13 cellular contexts compared by ENCODE assay signal in the genomic region with DNA sequence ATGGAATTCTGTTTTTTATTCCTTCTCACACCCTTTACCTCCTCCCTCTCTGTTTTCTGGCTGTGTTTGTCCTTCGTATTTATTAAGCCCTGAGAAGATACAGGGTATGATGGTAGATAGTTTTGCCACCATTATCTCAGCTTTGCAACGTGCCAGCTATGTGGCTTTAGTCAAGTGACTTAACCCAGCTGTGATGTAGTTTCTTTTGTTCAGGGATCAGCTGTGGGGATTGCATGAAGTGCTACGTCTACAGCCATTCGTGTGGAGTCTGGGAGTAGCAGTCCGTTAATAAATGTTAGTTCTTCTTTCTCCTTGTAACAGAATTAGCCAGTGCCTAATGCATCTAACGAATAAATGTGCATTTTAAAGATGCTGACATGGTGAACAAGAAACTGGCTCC.
DNase-seq lines count a peak whose midpoint lies in the region; TF ChIP-seq lines count a peak whose summit lies in the region.
"Had no signal": no experiment of that assay in that cellular context is flagged by ENCODE, and none has a peak within 500 bp of the region (broad histone marks: within the 10 kb centered on the region; RNA-seq: fewer than 3 reads in every experiment).

No MANE protein-coding gene starts in this region.

- H3K27ac ChIP-seq in ectodermal cell (ENCODE audit: insufficient read depth, low read depth, low read length, poor library complexity, severe bottlenecking) (peak overlapping the region; percentile 31), neural progenitor cell (peak overlapping the region; percentile 69)
- H3K27ac ChIP-seq: A549, BLaER1 had no signal

- CTCF ChIA-PET in GM10248 (lab: Yijun Ruan, JAX), result no interaction called here

- H4K20me1 ChIP-seq in neural progenitor cell (ENCODE audit: low read depth), result no peaks in the 10 kb centered on the region
- H4K20me1 ChIP-seq: BLaER1 had no signal

- peak; percentile 69 to 70 for DNase-seq in NCI-H524 (lab: John Stamatoyannopoulos, UW)
- peak; percentile 68 for DNase-seq in neural progenitor cell (ENCODE audit: low spot score)
- DNase-seq in superior temporal gyrus (ENCODE audit: extremely low spot score), result peak; percentile 49
- no peak for DNase-seq in GM10248 (ENCODE audit: extremely low spot score)
- DNase-seq in HuH-7 (ENCODE audit: low spot score), result no peak
- DNase-seq in DMS114 treated with DMSO at 0.1 percent for 48 hours (lab: John Stamatoyannopoulos, UW; ENCODE audit: unreplicated experiment), result no peak
- DNase-seq: Caco-2; CD8-positive, alpha-beta memory T cell; IMR-90 had no signal

- no peaks in the 10 kb centered on the region for H3K79me2 ChIP-seq in neural progenitor cell (ENCODE audit: low read depth)

- no peak overlapping the region for H3K4me3 ChIP-seq in ectodermal cell (ENCODE audit: insufficient read depth, low read depth, low read length)
- peak overlapping the region; percentile 22 for H3K4me3 ChIP-seq in neural progenitor cell
- H3K4me3 ChIP-seq: A549, BLaER1, GM12878 had no signal

- TF ChIP-seq CTCF in neural progenitor cell (IDR thresholded peaks at IDR 0.05) (no peak), GM10248 (IDR thresholded peaks at IDR 0.05; ENCODE audit: control extremely low read depth, extremely low read depth, low read depth, missing control alignments) (no peak)

- H3K4me3 Mint-ChIP-seq in neural progenitor cell, result no peak overlapping the region
- H3K4me3 Mint-ChIP-seq: CD8-positive, alpha-beta memory T cell had no signal

- H3K27ac Mint-ChIP-seq in neural progenitor cell, result no peak overlapping the region
- H3K27ac Mint-ChIP-seq: CD8-positive, alpha-beta memory T cell had no signal

- peak overlapping the region; percentile 62 for H3K4me2 ChIP-seq in neural progenitor cell
- H3K4me2 ChIP-seq: A549, BLaER1 had no signal

- WGBS in ectodermal cell, 2 experiments, result 35 to 43% methylated on average over 6 of the region's 6 CpGs

- no peak overlapping the region for H3K9ac ChIP-seq in neural progenitor cell
- H3K9ac ChIP-seq: BLaER1 had no signal

- POLR2A ChIA-PET in GM10248 (lab: Yijun Ruan, JAX), result no interaction called here

- H3K27me3 ChIP-seq in ectodermal cell (ENCODE audit: control insufficient read depth, insufficient read depth, low read length, poor library complexity, severe bottlenecking) (no peaks in the 10 kb centered on the region), neural progenitor cell (no peaks in the 10 kb centered on the region)
- H3K27me3 ChIP-seq: BLaER1 had no signal

- H3K9me3 ChIP-seq in ectodermal cell (ENCODE audit: control insufficient read depth, low read length), result no peaks in the 10 kb centered on the region
- H3K9me3 ChIP-seq in neural progenitor cell (ENCODE audit: low read depth), result no peaks in the 10 kb centered on the region
- H3K9me3 ChIP-seq: A549, BLaER1, Caco-2 had no signal

- no peak overlapping the region for H2AFZ ChIP-seq in neural progenitor cell (replicated peaks)

- H3K36me3 Mint-ChIP-seq in neural progenitor cell, result no peaks in the 10 kb centered on the region
- H3K36me3 Mint-ChIP-seq: CD8-positive, alpha-beta memory T cell had no signal

- peaks cover 12% of the 10 kb centered on the region for H3K4me1 ChIP-seq in ectodermal cell (ENCODE audit: control insufficient read depth, insufficient read depth, low read length)
- peaks cover 20% of the 10 kb centered on the region for H3K4me1 ChIP-seq in neural progenitor cell
- H3K4me1 ChIP-seq: A549, BLaER1, Caco-2 had no signal

- H3K9me3 Mint-ChIP-seq in neural progenitor cell, result peaks cover 3% of the 10 kb centered on the region
- H3K9me3 Mint-ChIP-seq: CD8-positive, alpha-beta memory T cell had no signal

- H3K36me3 ChIP-seq in ectodermal cell (ENCODE audit: control insufficient read depth, insufficient read depth, low read length) (no peaks in the 10 kb centered on the region), neural progenitor cell (no peaks in the 10 kb centered on the region)
- H3K36me3 ChIP-seq: BLaER1 had no signal

- H3F3A ChIP-seq in neural progenitor cell (ENCODE audit: low read depth), result peaks cover 17% of the 10 kb centered on the region

- peaks cover 2% of the 10 kb centered on the region for H3K27me3 Mint-ChIP-seq in neural progenitor cell (ENCODE audit: insufficient read depth, low read depth)

- peaks cover 24% of the 10 kb centered on the region for H3K4me1 Mint-ChIP-seq in neural progenitor cell
- H3K4me1 Mint-ChIP-seq: CD8-positive, alpha-beta memory T cell had no signal

Comparison
In these comparisons a context has a peak if more than half of its experiments do, and no peak if none do; other contexts are left out.
1. DNase-seq: peak in NCI-H524 (2 of 2), neural progenitor cell (single experiment) and superior temporal gyrus (single experiment); none in GM10248 (single experiment), HuH-7 (single experiment) and DMS114 treated with DMSO at 0.1 percent for 48 hours (single experiment).